Comparison of ENCODE assay signal across 8 cellular contexts in the genomic region with DNA sequence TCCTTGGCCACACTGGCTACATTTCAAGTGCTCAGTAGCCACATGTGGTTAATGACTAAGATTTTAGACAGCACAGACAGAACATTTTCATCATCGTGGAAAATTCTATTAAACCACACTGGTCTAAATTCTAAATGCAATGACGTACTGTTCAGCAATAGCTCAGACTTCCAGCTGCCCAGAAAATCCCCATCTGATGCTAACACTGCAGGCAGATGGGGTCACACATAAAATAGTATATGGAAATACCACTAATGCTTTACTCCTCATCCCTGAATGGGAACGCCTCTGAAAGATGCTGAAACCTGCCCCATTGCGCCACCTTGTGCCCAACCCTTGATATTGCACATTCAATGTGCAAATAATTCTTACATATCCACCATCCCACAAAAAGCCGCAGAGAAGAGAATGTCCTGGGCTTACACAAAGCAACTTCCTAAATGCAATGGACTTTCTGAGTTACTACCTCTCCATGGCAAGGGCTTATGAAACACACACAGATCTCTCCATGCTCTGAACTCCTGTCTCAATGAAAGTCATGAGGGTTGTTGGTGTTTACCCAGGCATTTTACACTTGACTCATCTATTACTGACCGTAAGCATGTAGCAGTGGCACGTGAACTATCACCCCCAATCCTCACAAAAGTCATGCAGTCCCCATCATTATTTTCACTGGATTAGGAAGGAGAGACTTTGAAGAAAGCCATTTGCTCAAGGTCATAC. TPM values are rescaled to one million over a fixed set of nuclear protein-coding genes. Genes with fewer than 3 reads are reported as not detected.
DNase-seq lines count a peak whose midpoint lies in the region; ATAC-seq and TF ChIP-seq lines count a peak whose summit lies in the region.

No MANE protein-coding gene starts in this region.

- peak overlapping the region; percentile 44 for H3K27ac Mint-ChIP-seq in activated naive CD8-positive, alpha-beta T cell treated with anti-CD3 and anti-CD28 coated beads, Interleukin-2, amount 50 U/mL, for 24 hours

- H3K27me3 ChIP-seq in AG04450 (ENCODE audit: control insufficient read depth, insufficient read depth, low read length), result no peaks in the 10 kb centered on the region

- CTCF ChIA-PET in AG04450 (lab: Charles Lee), result interaction anchor here (0.5 to 5.5 kb wide), 6 partner anchors 14 to 360 kb away, joined by 3 to 56 read pairs (median 4); no protein-coding TSS in a partner anchor

- no peak for TF ChIP-seq POLR2A in NB4 (IDR thresholded peaks at IDR 0.05; ENCODE audit: extremely low read depth, insufficient read length)

- intact Hi-C loops in left ventricle myocardium superior (cut with micrococcal nuclease), result loop anchor here (1.0 kb wide), 1 partner anchor 93 kb away; no protein-coding TSS in a partner anchor

- H3K27me3 Mint-ChIP-seq in activated naive CD8-positive, alpha-beta T cell treated with anti-CD3 and anti-CD28 coated beads, Interleukin-2, amount 50 U/mL, for 24 hours, result peaks cover 14% of the 10 kb centered on the region

- no peak overlapping the region for H3K4me3 Mint-ChIP-seq in activated naive CD8-positive, alpha-beta T cell treated with anti-CD3 and anti-CD28 coated beads, Interleukin-2, amount 50 U/mL, for 24 hours

- H3K4me3 ChIP-seq in AG04450 (ENCODE audit: low read depth, low read length) (no peak overlapping the region), NB4 (ENCODE audit: low read depth, low read length) (no peak overlapping the region), retinal pigment epithelial cell (ENCODE audit: low read length) (no peak overlapping the region)

- no peaks in the 10 kb centered on the region for H3K9me3 Mint-ChIP-seq in activated naive CD8-positive, alpha-beta T cell treated with anti-CD3 and anti-CD28 coated beads, Interleukin-2, amount 50 U/mL, for 24 hours

- no peak overlapping the region for H3K27ac ChIP-seq in AG04450 (ENCODE audit: low read depth, low read length)

- peak; percentile 60 for ATAC-seq in GM18868 (IDR thresholded peaks at IDR 0.05; ENCODE audit: unreplicated experiment)
- ATAC-seq in activated naive CD8-positive, alpha-beta T cell treated with anti-CD3 and anti-CD28 coated beads, Interleukin-2, amount 50 U/mL, for 24 hours, result peak; percentile 92
- ATAC-seq in left ventricle myocardium superior, result peak; percentile 73

- no peaks in the 10 kb centered on the region for H3K9me3 ChIP-seq in AG04450 (ENCODE audit: control insufficient read depth, insufficient read depth, low read length)

- H3K4me1 Mint-ChIP-seq in activated naive CD8-positive, alpha-beta T cell treated with anti-CD3 and anti-CD28 coated beads, Interleukin-2, amount 50 U/mL, for 24 hours, result peaks cover 14% of the 10 kb centered on the region

- H3K36me3 Mint-ChIP-seq in activated naive CD8-positive, alpha-beta T cell treated with anti-CD3 and anti-CD28 coated beads, Interleukin-2, amount 50 U/mL, for 24 hours (ENCODE audit: low read depth), result no peaks in the 10 kb centered on the region

- POLR2A ChIA-PET in AG04450 (lab: Yijun Ruan, JAX), result no interaction called here

- DNase-seq in AG04450 (ENCODE audit: low read depth, low spot score) (peak; percentile 53), NB4 (ENCODE audit: low read depth) (peak; percentile 61), SKM-1 (lab: John Stamatoyannopoulos, UW; ENCODE audit: unreplicated experiment) (peak; percentile 48), left ventricle myocardium superior (peak; percentile 58), retinal pigment epithelial cell (ENCODE audit: low read depth) (no peak), 8988T (no peak)
- DNase-seq in activated naive CD8-positive, alpha-beta T cell treated with anti-CD3 and anti-CD28 coated beads, Interleukin-2, amount 50 U/mL, for 24 hours, result peak; percentile 69

- TF ChIP-seq CTCF in AG04450 (IDR thresholded peaks at IDR 0.05; ENCODE audit: low read depth, low read length) (peak; percentile 86), NB4 (IDR thresholded peaks at IDR 0.05; ENCODE audit: low read depth, low read length) (peak; percentile 71), retinal pigment epithelial cell (conservative IDR thresholded peaks at IDR 0.05; ENCODE audit: low read depth, low read length) (peak; percentile 89)

RNA-seq across cellular contexts. Expression of gene SLC5A9, which starts 20.3 kb away (rescaled TPM):
- polyA plus RNA-seq in AG04450 (2011; rRNA removed), result not detected in 2 replicates
- polyA minus RNA-seq in AG04450 (2011; rRNA and poly(A)+ RNA removed), result not detected in 2 replicates
- total RNA-seq in left ventricle myocardium superior, result 0.17 TPM

Comparison
In these comparisons a context has a peak if more than half of its experiments do, and no peak if none do; other contexts are left out.
1. DNase-seq: peak in AG04450 (single experiment), NB4 (single experiment), SKM-1 (single experiment), activated naive CD8-positive, alpha-beta T cell treated with anti-CD3 and anti-CD28 coated beads, Interleukin-2, amount 50 U/mL, for 24 hours (single experiment) and left ventricle myocardium superior (single experiment); none in retinal pigment epithelial cell (single experiment) and 8988T (single experiment).
2. Peak in every context shown above with its lines, with median percentiles within 50 percentile points of each other: CTCF ChIP-seq and ATAC-seq.